Comparison of ENCODE assay signal across 8 cellular contexts in the genomic region with DNA sequence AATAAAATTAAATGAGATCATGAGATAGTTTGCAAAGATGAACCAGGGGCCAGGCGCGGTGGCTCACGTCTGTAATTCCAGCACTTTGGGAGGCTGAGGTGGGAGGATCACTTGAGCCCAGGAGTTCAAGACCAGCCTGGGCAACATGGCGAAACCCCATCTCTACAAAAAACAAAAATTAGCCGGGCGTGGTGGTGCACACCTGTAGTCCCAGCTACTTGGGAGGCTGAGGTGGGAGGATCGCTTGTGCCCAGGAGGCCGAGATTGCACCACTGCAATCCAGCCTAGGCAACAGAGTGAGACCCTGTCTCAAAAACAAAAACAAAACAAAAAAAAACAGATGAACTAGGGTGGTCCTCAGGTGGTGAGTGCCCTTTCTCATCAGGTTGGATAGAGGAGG. TPM values are rescaled to one million over a fixed set of nuclear protein-coding genes. Genes with fewer than 3 reads are reported as not detected.
DNase-seq lines count a peak whose midpoint lies in the region; ATAC-seq, FAIRE-seq and TF ChIP-seq lines count a peak whose summit lies in the region.
"Not testable (repeated sequence)": the region's sequence is repeated elsewhere in the genome, so short reads cannot be mapped to it uniquely, and the experiment has no call there.

No MANE protein-coding gene starts in this region.

- H3K4me1 Mint-ChIP-seq in T-helper 1 cell treated with Interleukin-12 subunit alpha and Interleukin-12 subunit beta and Interleukin-4 antibody, amounts not matched to agents 30 μg/mL and 1 μg/mL, for 36 hours (ENCODE audit: low read depth), result not testable (repeated sequence)
- H3K4me1 Mint-ChIP-seq in activated naive CD8-positive, alpha-beta T cell treated with anti-CD3 and anti-CD28 coated beads, Interleukin-2, amount 50 U/mL, for 24 hours, result peaks cover 11% of the 10 kb centered on the region
- peaks cover 25 to 38% of the 10 kb centered on the region in 2 donors for H3K4me1 Mint-ChIP-seq in immature natural killer cell
- H3K4me1 Mint-ChIP-seq in stimulated activated naive CD8-positive, alpha-beta T cell treated with anti-CD3 and anti-CD28 coated beads, Interleukin-15, amount 100 ng/mL, for 72 hours, result peaks cover 22% of the 10 kb centered on the region

- ATAC-seq in activated naive CD8-positive, alpha-beta T cell treated with anti-CD3 and anti-CD28 coated beads, Interleukin-2, amount 50 U/mL, for 24 hours; stimulated activated naive CD8-positive, alpha-beta T cell treated with anti-CD3 and anti-CD28 coated beads, Interleukin-15, amount 100 ng/mL, for 72 hours: not testable (repeated sequence)

- peak overlapping the region; percentile 90 for H3K4me3 Mint-ChIP-seq in T-helper 1 cell treated with Interleukin-12 subunit alpha and Interleukin-12 subunit beta and Interleukin-4 antibody, amounts not matched to agents 30 μg/mL and 1 μg/mL, for 36 hours
- H3K4me3 Mint-ChIP-seq in activated naive CD8-positive, alpha-beta T cell treated with anti-CD3 and anti-CD28 coated beads, Interleukin-2, amount 50 U/mL, for 24 hours, result peak overlapping the region; percentile 89
- peak overlapping the region; percentile 85 to 98 (median 90) for H3K4me3 Mint-ChIP-seq in immature natural killer cell
- peak overlapping the region; percentile 95 to 96 for H3K4me3 Mint-ChIP-seq in stimulated activated naive CD8-positive, alpha-beta T cell treated with anti-CD3 and anti-CD28 coated beads, Interleukin-15, amount 100 ng/mL, for 72 hours

- H2AK5ac ChIP-seq in H1 (ENCODE audit: low read depth, low read length), result 0 out of 2 replicates have a peak overlapping the region, but pooled peaks have one; percentile 82

- H3K23me2 ChIP-seq in H1 (ENCODE audit: low read depth, low read length), result not testable (repeated sequence)

- H3K4ac ChIP-seq in H1 (replicated peaks; ENCODE audit: insufficient read length, low read depth, low read length), result not testable (repeated sequence)

- H2BK12ac ChIP-seq in H1 (ENCODE audit: low read depth, low read length), result not testable (repeated sequence)

- not testable (repeated sequence) for H3K23ac ChIP-seq in H1 (ENCODE audit: insufficient read length)

- not testable (repeated sequence) for TF ChIP-seq POLR2A in H1 (IDR thresholded peaks at IDR 0.05; ENCODE audit: control extremely low read depth in 1 of 2, low read depth in 2 of 2, low read length in 2 of 2)

- H3K27me3 ChIP-seq in HUES6 (ENCODE audit: control insufficient read depth, insufficient read depth, low read length); H1 (replicated peaks in 1 of 4; ENCODE audit: control insufficient read depth in 3 of 4, extremely low read depth in 1 of 4, insufficient read depth in 3 of 4, low read length in 3 of 4); neural cell (ENCODE audit: insufficient read depth, low read depth, low read length): not testable (repeated sequence)

- H3K9ac ChIP-seq in HUES6 (ENCODE audit: low read length), result not testable (repeated sequence)
- H3K9ac ChIP-seq in H1 (replicated peaks in 1 of 4; ENCODE audit: extremely low read depth in 1 of 4, low read depth in 3 of 4, low read length in 3 of 4), result peak overlapping the region in 1 of 4 experiments; percentile 63; a peak in 2 of 7 replicates
- H3K9ac ChIP-seq in neural cell (ENCODE audit: low read length), result peak overlapping the region; percentile 91

- DNase-seq in AG10803 (ENCODE audit: low read depth); activated naive CD8-positive, alpha-beta T cell treated with anti-CD3 and anti-CD28 coated beads, Interleukin-2, amount 50 U/mL, for 24 hours; H1 (ENCODE audit: low read depth in 1 of 2, low spot score in 2 of 2); immature natural killer cell; stimulated activated naive CD8-positive, alpha-beta T cell treated with anti-CD3 and anti-CD28 coated beads, Interleukin-15, amount 100 ng/mL, for 72 hours: not testable (repeated sequence)

- H3K9me3 Mint-ChIP-seq in T-helper 1 cell treated with Interleukin-12 subunit alpha and Interleukin-12 subunit beta and Interleukin-4 antibody, amounts not matched to agents 30 μg/mL and 1 μg/mL, for 36 hours; activated naive CD8-positive, alpha-beta T cell treated with anti-CD3 and anti-CD28 coated beads, Interleukin-2, amount 50 U/mL, for 24 hours; immature natural killer cell; stimulated activated naive CD8-positive, alpha-beta T cell treated with anti-CD3 and anti-CD28 coated beads, Interleukin-15, amount 100 ng/mL, for 72 hours: not testable (repeated sequence)

- TF ChIP-seq EP300 in H1 (IDR thresholded peaks at IDR 0.05; ENCODE audit: borderline replicate concordance in 1 of 2, low read depth in 2 of 2, low read length in 2 of 2); neural cell (conservative IDR thresholded peaks at IDR 0.05; ENCODE audit: poor library complexity, severe bottlenecking): not testable (repeated sequence)

- not testable (repeated sequence) for H3K9me3 ChIP-seq in HUES6 (ENCODE audit: control insufficient read depth, insufficient read depth, low read depth, low read length); H1 (ENCODE audit: insufficient read depth in 2 of 2, low read depth in 1 of 2, low read length in 1 of 2); neural cell (ENCODE audit: low read length)

- not testable (repeated sequence) for H3K14ac ChIP-seq in H1 (ENCODE audit: insufficient read length)

- peak overlapping the region; percentile 95 for H3K27ac Mint-ChIP-seq in T-helper 1 cell treated with Interleukin-12 subunit alpha and Interleukin-12 subunit beta and Interleukin-4 antibody, amounts not matched to agents 30 μg/mL and 1 μg/mL, for 36 hours
- peak overlapping the region; percentile 92 for H3K27ac Mint-ChIP-seq in activated naive CD8-positive, alpha-beta T cell treated with anti-CD3 and anti-CD28 coated beads, Interleukin-2, amount 50 U/mL, for 24 hours
- H3K27ac Mint-ChIP-seq in immature natural killer cell, result peak overlapping the region; percentile 92 to 99 (median 98)
- peak overlapping the region in 1 of 2 donors; percentile 71 for H3K27ac Mint-ChIP-seq in stimulated activated naive CD8-positive, alpha-beta T cell treated with anti-CD3 and anti-CD28 coated beads, Interleukin-15, amount 100 ng/mL, for 72 hours

- H3K4me1 ChIP-seq in HUES6 (ENCODE audit: control insufficient read depth, insufficient read depth, low read length); H1 (replicated peaks in 1 of 4; ENCODE audit: control insufficient read depth in 3 of 4, insufficient read depth in 4 of 4, low read length in 3 of 4): not testable (repeated sequence)

- H2BK5ac ChIP-seq in H1 (ENCODE audit: low read depth, low read length), result 0 out of 2 replicates have a peak overlapping the region, but pooled peaks have one; percentile 77

- 0 out of 2 replicates have a peak overlapping the region, but pooled peaks have one; percentile 46 for H2BK15ac ChIP-seq in H1 (ENCODE audit: low read length)

- H3K27me3 Mint-ChIP-seq in T-helper 1 cell treated with Interleukin-12 subunit alpha and Interleukin-12 subunit beta and Interleukin-4 antibody, amounts not matched to agents 30 μg/mL and 1 μg/mL, for 36 hours (ENCODE audit: low read depth); activated naive CD8-positive, alpha-beta T cell treated with anti-CD3 and anti-CD28 coated beads, Interleukin-2, amount 50 U/mL, for 24 hours; immature natural killer cell (ENCODE audit: low read depth in 3 of 3); stimulated activated naive CD8-positive, alpha-beta T cell treated with anti-CD3 and anti-CD28 coated beads, Interleukin-15, amount 100 ng/mL, for 72 hours: not testable (repeated sequence)

- H3F3A ChIP-seq in neural cell (ENCODE audit: insufficient read depth, low read length, poor library complexity, severe bottlenecking), result not testable (repeated sequence)

- not testable (repeated sequence) for H2BK20ac ChIP-seq in H1 (ENCODE audit: low read length)

- 99% methylated on average over 6 of the region's 8 CpGs; no CpG with 5 or more reads in 1 of the 2 experiments for WGBS in H1 (ENCODE audit: extremely low coverage in 1 of 2, insufficient coverage in 1 of 2, insufficient read length in 1 of 2, insufficient replicate concordance in 2 of 2, low coverage in 1 of 2, low lambda C conversion rate in 2 of 2, missing lambda C conversion rate in 1 of 2), 2 experiments

- H3K4me3 ChIP-seq in AG10803 (ENCODE audit: low read length) (peak overlapping the region; percentile 71), HUES6 (ENCODE audit: low read depth, low read length) (peak overlapping the region; percentile 76), H1 (ENCODE audit: extremely low read depth in 1 of 4, insufficient read depth in 2 of 4, low read depth in 3 of 4, low read length in 4 of 4) (peak overlapping the region in 1 of 4 experiments; percentile 70; a peak in 5 of 8 replicates), neural cell (ENCODE audit: low read length) (peak overlapping the region; percentile 78)

- CTCF ChIA-PET in H1 (lab: Charles Lee; ENCODE audit: partially characterized antibody), result interaction anchor here (0.7 to 1.5 kb wide), 3 partner anchors 9 to 164 kb away, joined by 3 read pairs; a partner anchor contains a TSS

- H3K79me2 ChIP-seq in H1 (ENCODE audit: control insufficient read depth in 1 of 2, insufficient read depth in 2 of 2, low read length in 2 of 2); neural cell (replicated peaks; ENCODE audit: insufficient read depth, low read length): not testable (repeated sequence)

- H2AFZ ChIP-seq in H1 (ENCODE audit: low read length); neural cell (ENCODE audit: low read depth, low read length): not testable (repeated sequence)

- not testable (repeated sequence) for FAIRE-seq in H1 (lab: Jason Lieb, UNC)

- not testable (repeated sequence) for H3K56ac ChIP-seq in H1 (replicated peaks; ENCODE audit: insufficient read length, low read depth, low read length)

- not testable (repeated sequence) for TF ChIP-seq RAD21 in H1 (IDR thresholded peaks at IDR 0.05 in 1 of 2, conservative IDR thresholded peaks at IDR 0.05 in 1 of 2; ENCODE audit: low read depth in 2 of 2, low read length in 2 of 2); neural cell (conservative IDR thresholded peaks at IDR 0.05)

- H3K36me3 Mint-ChIP-seq in T-helper 1 cell treated with Interleukin-12 subunit alpha and Interleukin-12 subunit beta and Interleukin-4 antibody, amounts not matched to agents 30 μg/mL and 1 μg/mL, for 36 hours (ENCODE audit: low read depth); activated naive CD8-positive, alpha-beta T cell treated with anti-CD3 and anti-CD28 coated beads, Interleukin-2, amount 50 U/mL, for 24 hours (ENCODE audit: low read depth): not testable (repeated sequence)
- H3K36me3 Mint-ChIP-seq in immature natural killer cell, result peaks cover 0 to 10% (median 9%) of the 10 kb centered on the region in 3 donors

- not testable (repeated sequence) for TF ChIP-seq CTCF in AG10803 (conservative IDR thresholded peaks at IDR 0.05; ENCODE audit: low read length); H1 (IDR thresholded peaks at IDR 0.05; ENCODE audit: control extremely low read depth in 1 of 3, insufficient read depth in 1 of 3, low read depth in 1 of 3, low read length in 3 of 3); neural cell (IDR thresholded peaks at IDR 0.05; ENCODE audit: poor library complexity, severe bottlenecking)

- not testable (repeated sequence) for H3K27ac ChIP-seq in HUES6 (ENCODE audit: low read depth, low read length); H1 (ENCODE audit: low read depth, low read length)
- H3K27ac ChIP-seq in neural cell (ENCODE audit: low read length), result peak overlapping the region; percentile 94

- H4K5ac ChIP-seq in H1 (ENCODE audit: insufficient read length, low read depth, low read length), result not testable (repeated sequence)

- H3K36me3 ChIP-seq in HUES6 (ENCODE audit: control insufficient read depth, insufficient read depth, low read length); H1 (ENCODE audit: control insufficient read depth in 2 of 4, insufficient read depth in 4 of 4, low read length in 3 of 4); neural cell (ENCODE audit: insufficient read depth, low read length): not testable (repeated sequence)

- H4K8ac ChIP-seq in H1 (ENCODE audit: extremely low read depth, insufficient read depth, low read length), result not testable (repeated sequence)

- not testable (repeated sequence) for H3K79me1 ChIP-seq in H1 (ENCODE audit: low read depth, low read length)

- peak overlapping the region; percentile 73 for H4K91ac ChIP-seq in H1 (replicated peaks; ENCODE audit: insufficient read length, low read length)

- not testable (repeated sequence) for H4K20me1 ChIP-seq in H1 (replicated peaks in 1 of 2; ENCODE audit: control insufficient read depth in 1 of 2, insufficient read depth in 2 of 2, low read length in 2 of 2); neural cell (ENCODE audit: insufficient read depth)

- not testable (repeated sequence) for H3K9me2 ChIP-seq in neural cell (ENCODE audit: insufficient read depth, low read length)

- H3K18ac ChIP-seq in H1 (ENCODE audit: extremely low read depth, low read length), result 0 out of 2 replicates have a peak overlapping the region, but pooled peaks have one; percentile 7

- POLR2A ChIA-PET in H1 (lab: Charles Lee; ENCODE audit: partially characterized antibody), result interaction anchor here (0.7 to 3.9 kb wide), 8 partner anchors 8 to 208 kb away, joined by 3 to 14 read pairs (median 7); a partner anchor contains a TSS

- not testable (repeated sequence) for H2BK120ac ChIP-seq in H1 (replicated peaks; ENCODE audit: low read depth, low read length)

- peak overlapping the region; percentile 73 to 78; a peak in 2 of 4 replicates for H3K4me2 ChIP-seq in H1 (ENCODE audit: insufficient read depth in 1 of 2, low read depth in 2 of 2, low read length in 2 of 2)
- peak overlapping the region; percentile 82 for H3K4me2 ChIP-seq in neural cell (ENCODE audit: low read length)

RNA-seq across cellular contexts. Expression of a gene that starts 7.4 kb away (rescaled TPM):
- 29.4 and 39.1 TPM in 2 replicates for total RNA-seq in H1 (2021; fragmentation: NEBNext Ultra II Directional; extraction: Animal tissue kit (Norgen Biotek cat#: 25700))
- polyA plus RNA-seq in H1 (2011; rRNA removed) (40.1 and 51.2 TPM in 2 replicates), immature natural killer cell (10 to 100 TPM; 38.3 to 89.0 (median 54.3) TPM), neural cell (30.6 and 38.2 TPM in 2 replicates)
- 44.7 TPM for polyA plus RNA-seq in H1 (2011; cell fraction: cytosol; rRNA removed)
- polyA plus RNA-seq in H1 (2011; cell fraction: nucleus; rRNA removed), result 133 TPM
- polyA plus RNA-seq in H1 (2012, experiment 1 of 2), result 42.0 to 62.3 TPM (median 55.1 TPM) in 4 replicates
- 50.1 TPM for polyA plus RNA-seq in H1 (2012, experiment 2 of 2)
- polyA plus RNA-seq in H1 (2013, experiment 1 of 2), result 44.3 TPM
- 41.0 TPM for polyA plus RNA-seq in H1 (2013, experiment 2 of 2)
- 56.9 and 65.2 TPM in 2 replicates for polyA minus RNA-seq in H1 (2011; rRNA and poly(A)+ RNA removed)
- 30.4 TPM for polyA minus RNA-seq in H1 (2011; cell fraction: cytosol; rRNA and poly(A)+ RNA removed)
- polyA minus RNA-seq in H1 (2011; cell fraction: nucleus; rRNA and poly(A)+ RNA removed), result 19.4 TPM
- polyA minus RNA-seq in neural cell, result 9.1 and 11.2 TPM in 2 replicates

RNA-seq across cellular contexts. Expression of a gene that starts 54.8 kb away (rescaled TPM):
- total RNA-seq in H1 (2021; fragmentation: NEBNext Ultra II Directional; extraction: Animal tissue kit (Norgen Biotek cat#: 25700)), result 63.2 and 66.8 TPM in 2 replicates
- 86.9 and 93.2 TPM in 2 replicates for polyA plus RNA-seq in H1 (2011; rRNA removed)
- polyA plus RNA-seq in H1 (2011; cell fraction: cytosol; rRNA removed), result 46.3 TPM
- 184 TPM for polyA plus RNA-seq in H1 (2011; cell fraction: nucleus; rRNA removed)
- polyA plus RNA-seq in H1 (2012, experiment 1 of 2), result 58.2 to 67.1 TPM (median 62.7 TPM) in 4 replicates
- polyA plus RNA-seq in H1 (2012, experiment 2 of 2), result 30.6 TPM
- 36.2 TPM for polyA plus RNA-seq in H1 (2013, experiment 1 of 2)
- 32.5 TPM for polyA plus RNA-seq in H1 (2013, experiment 2 of 2)
- 87.6 and 105 TPM in 2 replicates for polyA minus RNA-seq in H1 (2011; rRNA and poly(A)+ RNA removed)
- polyA minus RNA-seq in H1 (2011; cell fraction: cytosol; rRNA and poly(A)+ RNA removed), result 33.4 TPM
- 71.9 TPM for polyA minus RNA-seq in H1 (2011; cell fraction: nucleus; rRNA and poly(A)+ RNA removed)
- polyA plus RNA-seq in immature natural killer cell, result 10 to 100 TPM in 1 of 3 donors, 1 to 10 TPM in 2; 7.5 to 14.5 (median 7.9) TPM
- polyA plus RNA-seq in neural cell, result 29.9 and 31.0 TPM in 2 replicates
- polyA minus RNA-seq in neural cell, result 42.9 and 43.3 TPM in 2 replicates
